In genomic region chr19:1125601-1126533, GRCh38 we compare ENCODE assay signal across 13 cellular contexts. TPM values are rescaled to one million over a fixed set of nuclear protein-coding genes. Genes with fewer than 3 reads are reported as not detected.
A peak's percentile ranks its signal among the peaks of the same experiment; 100 is the strongest.
DNase-seq lines count a peak whose midpoint lies in the region; ATAC-seq, FAIRE-seq and TF ChIP-seq lines count a peak whose summit lies in the region.
"Had no signal": no experiment of that assay in that cellular context is flagged by ENCODE, and none has a peak within 500 bp of the region (broad histone marks: within the 10 kb centered on the region; RNA-seq: fewer than 3 reads in every experiment).

No MANE protein-coding gene starts in this region.

- no peak overlapping the region for H2AK5ac ChIP-seq in H1 (ENCODE audit: low read depth, low read length)

- H3K9me2 ChIP-seq in SK-N-SH: no peaks in the 10 kb centered on the region

- ATAC-seq in HG02571 (IDR thresholded peaks at IDR 0.05; ENCODE audit: unreplicated experiment): no peak
- ATAC-seq: mucosa of descending colon had no signal

- TF ChIP-seq POLR2A in H1 (IDR thresholded peaks at IDR 0.05; ENCODE audit: control extremely low read depth in 1 of 2, low read depth in 2 of 2, low read length in 2 of 2): no peak

- H3K36me3 ChIP-seq in HEK293 (ENCODE audit: control insufficient read depth in 2 of 2, insufficient read depth in 1 of 2, low read length in 2 of 2) (peaks cover under 1 to 45% of the 10 kb centered on the region in 2 experiments; a peak in 2 of 3 replicates), SK-N-SH (replicated peaks in 1 of 2; ENCODE audit: control insufficient read depth in 1 of 2, insufficient read depth in 2 of 2, low read length in 1 of 2) (peaks cover 7 to 13% of the 10 kb centered on the region in 2 experiments), H1 (ENCODE audit: control insufficient read depth in 2 of 4, insufficient read depth in 4 of 4, low read length in 3 of 4) (peaks cover 2 to 34% (median 4%) of the 10 kb centered on the region in 4 experiments; a peak in 4 of 8 replicates), smooth muscle cell (ENCODE audit: low read depth) (no peaks in the 10 kb centered on the region)

- no peak overlapping the region for H3K14ac ChIP-seq in H1 (ENCODE audit: insufficient read length)

- no peak for TF ChIP-seq CTCF in HEK293 (tag by site-specific recombination; IDR thresholded peaks at IDR 0.05)
- TF ChIP-seq CTCF in SK-N-SH (IDR thresholded peaks at IDR 0.05): no peak
- TF ChIP-seq CTCF in H1 (IDR thresholded peaks at IDR 0.05; ENCODE audit: control extremely low read depth in 1 of 3, insufficient read depth in 1 of 3, low read depth in 1 of 3, low read length in 3 of 3): no peak
- no peak for TF ChIP-seq CTCF in smooth muscle cell (IDR thresholded peaks at IDR 0.05; ENCODE audit: borderline replicate concordance, insufficient read depth, poor library complexity, severe bottlenecking)

- H3K23me2 ChIP-seq in H1 (ENCODE audit: low read depth, low read length): no peaks in the 10 kb centered on the region

- H3K79me1 ChIP-seq in H1 (ENCODE audit: low read depth, low read length): peaks cover 8% of the 10 kb centered on the region

- no peak overlapping the region for H2BK20ac ChIP-seq in H1 (ENCODE audit: low read length)

- H3K9ac ChIP-seq in SK-N-SH: peak overlapping the region; percentile 36
- H3K9ac ChIP-seq in H1 (replicated peaks in 1 of 4; ENCODE audit: extremely low read depth in 1 of 4, low read depth in 3 of 4, low read length in 3 of 4): no peak overlapping the region
- no peak overlapping the region for H3K9ac ChIP-seq in smooth muscle cell (ENCODE audit: low read depth)
- H3K9ac ChIP-seq: GM23248 had no signal

- no peak for DNase-seq in SK-N-SH
- DNase-seq in H1 (ENCODE audit: low read depth in 1 of 2, low spot score in 2 of 2): no peak
- no peak for DNase-seq in smooth muscle cell (lab: John Stamatoyannopoulos, UW; ENCODE audit: unreplicated experiment)
- no peak for DNase-seq in RKO (ENCODE audit: low spot score)
- DNase-seq in DMS53 (lab: John Stamatoyannopoulos, UW): no peak
- DNase-seq: GM23248, mucosa of descending colon, NCI-H1048, RPMI8226 had no signal

- H3K4me3 ChIP-seq in HEK293 (ENCODE audit: low read depth, low read length) (no peak overlapping the region), SK-N-SH (ENCODE audit: low read depth in 2 of 2, low read length in 1 of 2) (no peak overlapping the region), H1 (ENCODE audit: extremely low read depth in 1 of 4, insufficient read depth in 2 of 4, low read depth in 3 of 4, low read length in 4 of 4) (no peak overlapping the region), smooth muscle cell (no peak overlapping the region)
- H3K4me3 ChIP-seq: GM23248, mucosa of descending colon had no signal

- H3K27ac ChIP-seq in HEK293 (ENCODE audit: extremely low read depth, low read depth, low read length) (no peak overlapping the region), SK-N-SH (ENCODE audit: low read depth in 2 of 2, low read length in 1 of 2) (peak overlapping the region; percentile 3 to 77; a peak in 3 of 4 replicates), H1 (ENCODE audit: low read depth, low read length) (no peak overlapping the region), smooth muscle cell (ENCODE audit: low read depth) (peak overlapping the region; percentile 15)
- H3K27ac ChIP-seq: GM23248 had no signal

- H3K4me2 ChIP-seq in SK-N-SH (peak overlapping the region; percentile 37), H1 (ENCODE audit: insufficient read depth in 1 of 2, low read depth in 2 of 2, low read length in 2 of 2) (no peak overlapping the region), smooth muscle cell (no peak overlapping the region)

- WGBS in SK-N-SH (ENCODE audit: low lambda C conversion rate): 73% methylated on average over 31 of the region's 35 CpGs
- WGBS in H1 (ENCODE audit: extremely low coverage in 1 of 2, insufficient coverage in 1 of 2, insufficient read length in 1 of 2, insufficient replicate concordance in 2 of 2, low coverage in 1 of 2, low lambda C conversion rate in 2 of 2, missing lambda C conversion rate in 1 of 2), 2 experiments: 93% methylated on average over 33 of the region's 35 CpGs; no CpG with 5 or more reads in 1 of the 2 experiments
- 87% methylated on average over 35 of the region's 35 CpGs for WGBS in smooth muscle cell (ENCODE audit: low lambda C conversion rate)

- no peak overlapping the region for H3K56ac ChIP-seq in H1 (replicated peaks; ENCODE audit: insufficient read length, low read depth, low read length)

- no peak overlapping the region for H4K91ac ChIP-seq in H1 (replicated peaks; ENCODE audit: insufficient read length, low read length)

- H2BK12ac ChIP-seq in H1 (ENCODE audit: low read depth, low read length): no peak overlapping the region

- H2AFZ ChIP-seq in SK-N-SH (ENCODE audit: low read depth) (no peak overlapping the region), H1 (ENCODE audit: low read length) (no peak overlapping the region), smooth muscle cell (ENCODE audit: low read depth) (no peak overlapping the region)
- H2AFZ ChIP-seq: GM23248 had no signal

- FAIRE-seq in H1 (lab: Jason Lieb, UNC): no peak
- FAIRE-seq: D721Med, GM19239 had no signal

- H3K4me1 ChIP-seq in HEK293 (ENCODE audit: control insufficient read depth, insufficient read depth, low read length) (no peaks in the 10 kb centered on the region), SK-N-SH (ENCODE audit: control insufficient read depth in 1 of 2, insufficient read depth in 2 of 2, low read depth in 1 of 2, low read length in 1 of 2) (peaks cover 0 to 12% of the 10 kb centered on the region in 2 experiments; a peak in 2 of 4 replicates), H1 (replicated peaks in 1 of 4; ENCODE audit: control insufficient read depth in 3 of 4, insufficient read depth in 4 of 4, low read length in 3 of 4) (peaks cover 0 to 4% (median 2%) of the 10 kb centered on the region in 4 experiments; a peak in 3 of 7 replicates), smooth muscle cell (ENCODE audit: low read depth) (no peaks in the 10 kb centered on the region)

- H3K9me3 ChIP-seq in HEK293 (ENCODE audit: control insufficient read depth, insufficient read depth, low read depth, low read length): no peaks in the 10 kb centered on the region
- no peaks in the 10 kb centered on the region for H3K9me3 ChIP-seq in SK-N-SH
- no peaks in the 10 kb centered on the region for H3K9me3 ChIP-seq in H1 (ENCODE audit: insufficient read depth in 2 of 2, low read depth in 1 of 2, low read length in 1 of 2)
- no peaks in the 10 kb centered on the region for H3K9me3 ChIP-seq in smooth muscle cell (replicated peaks; ENCODE audit: low read depth)
- H3K9me3 ChIP-seq: mucosa of descending colon had no signal

- H4K20me1 ChIP-seq in SK-N-SH (ENCODE audit: insufficient read depth): 0 out of 2 replicates have a peak, but pooled peaks cover 2% of the 10 kb centered on the region
- peaks cover 2 to 6% of the 10 kb centered on the region in 2 experiments for H4K20me1 ChIP-seq in H1 (replicated peaks in 1 of 2; ENCODE audit: control insufficient read depth in 1 of 2, insufficient read depth in 2 of 2, low read length in 2 of 2)
- peaks cover 89% of the 10 kb centered on the region for H4K20me1 ChIP-seq in smooth muscle cell (ENCODE audit: low read depth)

- H4K5ac ChIP-seq in H1 (ENCODE audit: insufficient read length, low read depth, low read length): no peak overlapping the region

- TF ChIP-seq EP300 in SK-N-SH (IDR thresholded peaks at IDR 0.05; ENCODE audit: borderline replicate concordance in 1 of 2, low read depth in 1 of 2, low read length in 1 of 2) (no peak), H1 (IDR thresholded peaks at IDR 0.05; ENCODE audit: borderline replicate concordance in 1 of 2, low read depth in 2 of 2, low read length in 2 of 2) (no peak)

- H2BK5ac ChIP-seq in H1 (ENCODE audit: low read depth, low read length): no peak overlapping the region; the same call in 1 of the 2 replicates

- H3F3A ChIP-seq in SK-N-SH (replicated peaks; ENCODE audit: insufficient read depth): peaks cover 8% of the 10 kb centered on the region
- H3F3A ChIP-seq in smooth muscle cell (ENCODE audit: low read depth): no peaks in the 10 kb centered on the region

- H2BK120ac ChIP-seq in H1 (replicated peaks; ENCODE audit: low read depth, low read length): no peak overlapping the region

- POLR2A ChIA-PET in HEK293 (lab: Yijun Ruan, JAX): no interaction called here
- POLR2A ChIA-PET in SK-N-SH (lab: Yijun Ruan, JAX): no interaction called here
- POLR2A ChIA-PET in H1 (lab: Charles Lee; ENCODE audit: partially characterized antibody): interaction anchor here (0.7 kb wide), 1 partner anchor 32 kb away, joined by 3 read pairs; no protein-coding TSS in a partner anchor

- H3K23ac ChIP-seq in H1 (ENCODE audit: insufficient read length): no peak overlapping the region

- H3K79me2 ChIP-seq in SK-N-SH (ENCODE audit: insufficient read depth) (peaks cover 10% of the 10 kb centered on the region; the same call in 1 of the 2 replicates), H1 (ENCODE audit: control insufficient read depth in 1 of 2, insufficient read depth in 2 of 2, low read length in 2 of 2) (no peaks in the 10 kb centered on the region), smooth muscle cell (ENCODE audit: low read depth) (peaks cover 59% of the 10 kb centered on the region)

- no peak overlapping the region for H3K4ac ChIP-seq in H1 (replicated peaks; ENCODE audit: insufficient read length, low read depth, low read length)

- H3K27me3 ChIP-seq in SK-N-SH (ENCODE audit: insufficient read depth) (no peaks in the 10 kb centered on the region), H1 (replicated peaks in 1 of 4; ENCODE audit: control insufficient read depth in 3 of 4, extremely low read depth in 1 of 4, insufficient read depth in 3 of 4, low read length in 3 of 4) (no peaks in the 10 kb centered on the region), smooth muscle cell (ENCODE audit: low read depth) (no peaks in the 10 kb centered on the region)

- CTCF ChIA-PET in HEK293 (lab: Yijun Ruan, JAX) (no interaction called here), SK-N-SH (lab: Yijun Ruan, JAX) (interaction anchor here (0.6 to 0.8 kb wide), 3 partner anchors 12 to 51 kb away, joined by 3 read pairs; no protein-coding TSS in a partner anchor), H1 (lab: Charles Lee; ENCODE audit: partially characterized antibody) (interaction anchor here (0.6 to 4.2 kb wide), 5 partner anchors 20 to 221 kb away, joined by 3 to 14 read pairs (median 4); no protein-coding TSS in a partner anchor)

- no peak overlapping the region for H2BK15ac ChIP-seq in H1 (ENCODE audit: low read length)

- no peak overlapping the region for H3K18ac ChIP-seq in H1 (ENCODE audit: extremely low read depth, low read length)

- TF ChIP-seq RAD21 in SK-N-SH (IDR thresholded peaks at IDR 0.05; ENCODE audit: low read length): no peak
- TF ChIP-seq RAD21 in H1 (IDR thresholded peaks at IDR 0.05 in 1 of 2, conservative IDR thresholded peaks at IDR 0.05 in 1 of 2; ENCODE audit: low read depth in 2 of 2, low read length in 2 of 2): no peak

- H4K8ac ChIP-seq in H1 (ENCODE audit: extremely low read depth, insufficient read depth, low read length): peak overlapping the region; percentile 35; the same call in 1 of the 2 replicates

RNA-seq across cellular contexts. Expression of gene GPX4, which starts 22.1 kb away (rescaled TPM):
- polyA plus RNA-seq in SK-N-SH (2012; rRNA removed) (566 and 925 TPM in 2 replicates), H1 (2011; rRNA removed) (693 and 947 TPM in 2 replicates), smooth muscle cell (441 and 450 TPM in 2 replicates)
- 591 and 700 TPM in 2 replicates for polyA plus RNA-seq in SK-N-SH (2012; cell fraction: cytosol; rRNA removed)
- polyA plus RNA-seq in SK-N-SH (2012; cell fraction: nucleus; rRNA removed): 511 and 671 TPM in 2 replicates
- total RNA-seq in H1 (2021; fragmentation: NEBNext Ultra II Directional; extraction: Animal tissue kit (Norgen Biotek cat#: 25700)): 342 and 355 TPM in 2 replicates
- polyA plus RNA-seq in H1 (2011; cell fraction: cytosol; rRNA removed): 779 TPM
- polyA plus RNA-seq in H1 (2011; cell fraction: nucleus; rRNA removed): 730 TPM
- 475 to 711 TPM (median 640 TPM) in 4 replicates for polyA plus RNA-seq in H1 (2012, experiment 1 of 2)
- 958 TPM for polyA plus RNA-seq in H1 (2012, experiment 2 of 2)
- polyA plus RNA-seq in H1 (2013, experiment 1 of 2): 575 TPM
- 562 TPM for polyA plus RNA-seq in H1 (2013, experiment 2 of 2)
- polyA minus RNA-seq in H1 (2011; rRNA and poly(A)+ RNA removed): 186 and 191 TPM in 2 replicates
- 297 TPM for polyA minus RNA-seq in H1 (2011; cell fraction: cytosol; rRNA and poly(A)+ RNA removed)
- 155 TPM for polyA minus RNA-seq in H1 (2011; cell fraction: nucleus; rRNA and poly(A)+ RNA removed)
- 319 and 325 TPM in 2 replicates for total RNA-seq in smooth muscle cell

RNA-seq across cellular contexts. Expression of gene POLR2E, which starts 30.7 kb away (rescaled TPM):
- polyA plus RNA-seq in SK-N-SH (2012; rRNA removed) (238 and 283 TPM in 2 replicates), H1 (2011; rRNA removed) (381 and 483 TPM in 2 replicates), smooth muscle cell (235 and 260 TPM in 2 replicates)
- polyA plus RNA-seq in SK-N-SH (2012; cell fraction: cytosol; rRNA removed): 143 and 208 TPM in 2 replicates
- polyA plus RNA-seq in SK-N-SH (2012; cell fraction: nucleus; rRNA removed): 134 and 138 TPM in 2 replicates
- total RNA-seq in H1 (2021; fragmentation: NEBNext Ultra II Directional; extraction: Animal tissue kit (Norgen Biotek cat#: 25700)): 274 and 281 TPM in 2 replicates
- polyA plus RNA-seq in H1 (2011; cell fraction: cytosol; rRNA removed): 378 TPM
- 283 TPM for polyA plus RNA-seq in H1 (2011; cell fraction: nucleus; rRNA removed)
- 286 to 416 TPM (median 379 TPM) in 4 replicates for polyA plus RNA-seq in H1 (2012, experiment 1 of 2)
- 296 TPM for polyA plus RNA-seq in H1 (2012, experiment 2 of 2)
- 195 TPM for polyA plus RNA-seq in H1 (2013, experiment 1 of 2)
- 204 TPM for polyA plus RNA-seq in H1 (2013, experiment 2 of 2)
- 110 and 140 TPM in 2 replicates for polyA minus RNA-seq in H1 (2011; rRNA and poly(A)+ RNA removed)
- 128 TPM for polyA minus RNA-seq in H1 (2011; cell fraction: cytosol; rRNA and poly(A)+ RNA removed)
- 125 TPM for polyA minus RNA-seq in H1 (2011; cell fraction: nucleus; rRNA and poly(A)+ RNA removed)
- total RNA-seq in smooth muscle cell: 99.1 and 114 TPM in 2 replicates

RNA-seq across cellular contexts. Expression of gene SBNO2, which starts 48.2 kb away (rescaled TPM):
- polyA plus RNA-seq in SK-N-SH (2012; rRNA removed): 15.7 and 18.3 TPM in 2 replicates
- 4.5 and 9.3 TPM in 2 replicates for polyA plus RNA-seq in SK-N-SH (2012; cell fraction: cytosol; rRNA removed)
- 69.0 and 70.1 TPM in 2 replicates for polyA plus RNA-seq in SK-N-SH (2012; cell fraction: nucleus; rRNA removed)
- 31.4 and 37.4 TPM in 2 replicates for total RNA-seq in H1 (2021; fragmentation: NEBNext Ultra II Directional; extraction: Animal tissue kit (Norgen Biotek cat#: 25700))
- 12.2 and 21.3 TPM in 2 replicates for polyA plus RNA-seq in H1 (2011; rRNA removed)
- polyA plus RNA-seq in H1 (2011; cell fraction: cytosol; rRNA removed): 12.8 TPM
- 67.3 TPM for polyA plus RNA-seq in H1 (2011; cell fraction: nucleus; rRNA removed)
- 21.4 to 33.6 TPM (median 24.5 TPM) in 4 replicates for polyA plus RNA-seq in H1 (2012, experiment 1 of 2)
- polyA plus RNA-seq in H1 (2012, experiment 2 of 2): 13.6 TPM
- polyA plus RNA-seq in H1 (2013, experiment 1 of 2): 16.0 TPM
- 14.4 TPM for polyA plus RNA-seq in H1 (2013, experiment 2 of 2)
- polyA minus RNA-seq in H1 (2011; rRNA and poly(A)+ RNA removed): 10.0 and 10.6 TPM in 2 replicates
- polyA minus RNA-seq in H1 (2011; cell fraction: cytosol; rRNA and poly(A)+ RNA removed): 23.1 TPM
- polyA minus RNA-seq in H1 (2011; cell fraction: nucleus; rRNA and poly(A)+ RNA removed): 23.4 TPM
- total RNA-seq in smooth muscle cell: 16.4 and 18.1 TPM in 2 replicates
- 17.6 and 20.9 TPM in 2 replicates for polyA plus RNA-seq in smooth muscle cell

RNA-seq across cellular contexts. Expression of gene ARHGAP45, which starts 58.9 kb away (rescaled TPM):
- polyA plus RNA-seq in SK-N-SH (2012; rRNA removed): 2.8 and 4.2 TPM in 2 replicates
- 1.7 and 2.5 TPM in 2 replicates for polyA plus RNA-seq in SK-N-SH (2012; cell fraction: cytosol; rRNA removed)
- 5.9 and 9.7 TPM in 2 replicates for polyA plus RNA-seq in SK-N-SH (2012; cell fraction: nucleus; rRNA removed)
- 41.8 and 43.6 TPM in 2 replicates for total RNA-seq in H1 (2021; fragmentation: NEBNext Ultra II Directional; extraction: Animal tissue kit (Norgen Biotek cat#: 25700))
- 31.4 and 40.2 TPM in 2 replicates for polyA plus RNA-seq in H1 (2011; rRNA removed)
- polyA plus RNA-seq in H1 (2011; cell fraction: cytosol; rRNA removed): 36.8 TPM
- polyA plus RNA-seq in H1 (2011; cell fraction: nucleus; rRNA removed): 67.4 TPM
- 26.5 to 43.1 TPM (median 35.3 TPM) in 4 replicates for polyA plus RNA-seq in H1 (2012, experiment 1 of 2)
- polyA plus RNA-seq in H1 (2012, experiment 2 of 2): 29.2 TPM
- polyA plus RNA-seq in H1 (2013, experiment 1 of 2): 16.7 TPM
- polyA plus RNA-seq in H1 (2013, experiment 2 of 2): 16.2 TPM
- polyA minus RNA-seq in H1 (2011; rRNA and poly(A)+ RNA removed): 13.6 and 19.9 TPM in 2 replicates
- 28.4 TPM for polyA minus RNA-seq in H1 (2011; cell fraction: cytosol; rRNA and poly(A)+ RNA removed)
- 25.1 TPM for polyA minus RNA-seq in H1 (2011; cell fraction: nucleus; rRNA and poly(A)+ RNA removed)
- total RNA-seq in smooth muscle cell: 4.4 and 8.7 TPM in 2 replicates
- polyA plus RNA-seq in smooth muscle cell: 8.0 and 13.9 TPM in 2 replicates

Comparison
In these comparisons a context has a peak if more than half of its experiments do, and no peak if none do; other contexts are left out.
1. H3K27ac ChIP-seq: peak in SK-N-SH (2 of 2) and smooth muscle cell (single experiment); none in HEK293 (single experiment) and H1 (single experiment).